ENCODE assay signal across 2 cellular contexts in the genomic region with DNA sequence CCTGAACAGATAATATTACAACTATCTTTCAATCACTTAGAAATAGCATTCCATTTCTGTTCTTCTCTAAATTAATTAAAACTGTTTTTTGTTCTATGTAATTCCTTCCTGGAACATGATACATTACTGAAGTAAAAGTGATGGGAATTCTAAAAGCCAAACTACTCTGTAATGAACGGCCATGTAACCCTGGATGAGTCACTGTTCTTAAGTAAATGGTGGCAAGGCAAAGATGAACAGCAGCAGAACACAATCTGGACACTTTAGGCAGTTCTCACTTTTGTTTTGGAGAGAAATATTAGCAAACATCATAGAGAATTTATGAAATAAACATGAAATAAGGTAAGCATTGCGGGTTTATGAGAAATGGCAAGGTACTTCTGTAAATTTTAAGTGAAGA.
TF ChIP-seq lines count a peak whose summit lies in the region.

No MANE protein-coding gene starts in this region.

TF ChIP-seq in SK-N-SH treated with all-trans-retinoic acid at 6 μM for 48 hours, 23 proteins besides CTCF, POLR2A, EP300 and RAD21:
- TF ChIP-seq GLIS3 (CRISPR knock-in tag; IDR thresholded peaks at IDR 0.05) (no peak), PPARA (CRISPR knock-in tag; IDR thresholded peaks at IDR 0.05; ENCODE audit: borderline replicate concordance) (no peak), ISL1 (CRISPR knock-in tag; IDR thresholded peaks at IDR 0.05) (peak; percentile 77), OSR1 (CRISPR knock-in tag; IDR thresholded peaks at IDR 0.05) (no peak), CSRNP3 (CRISPR knock-in tag; IDR thresholded peaks at IDR 0.05) (no peak)

TF ChIP-seq in H1, 55 proteins besides CTCF, POLR2A, EP300 and RAD21:
- TF ChIP-seq TAF7 (optimal IDR thresholded peaks at IDR 0.05; ENCODE audit: borderline replicate concordance, low read depth, low read length) (no peak), YY1 (IDR thresholded peaks at IDR 0.05; ENCODE audit: low read depth, low read length) (no peak), TBP (IDR thresholded peaks at IDR 0.05; ENCODE audit: low read depth, low read length) (no peak), TAF1 (IDR thresholded peaks at IDR 0.05; ENCODE audit: low read depth, low read length) (no peak), GTF2F1 (IDR thresholded peaks at IDR 0.05; ENCODE audit: borderline replicate concordance, low read depth, low read length) (no peak), NANOG (IDR thresholded peaks at IDR 0.05; ENCODE audit: insufficient read depth, low read depth, low read length, poor library complexity, severe bottlenecking) (no peak), BRCA1 (IDR thresholded peaks at IDR 0.05; ENCODE audit: low read depth, low read length) (no peak), SAP30 (IDR thresholded peaks at IDR 0.05; ENCODE audit: insufficient read depth, insufficient replicate concordance, low read length) (no peak), SP1 (IDR thresholded peaks at IDR 0.05; ENCODE audit: low read depth, low read length) (no peak), JUND (IDR thresholded peaks at IDR 0.05; ENCODE audit: low read length) (no peak), KDM5A (IDR thresholded peaks at IDR 0.05; ENCODE audit: low read length) (no peak), MAX (IDR thresholded peaks at IDR 0.05) (no peak), CTBP2 (IDR thresholded peaks at IDR 0.05; ENCODE audit: borderline replicate concordance, insufficient read depth, insufficient read length, low read length) (no peak), MAFK (IDR thresholded peaks at IDR 0.05; ENCODE audit: low read depth, low read length) (no peak), FOSL1 (IDR thresholded peaks at IDR 0.05; ENCODE audit: insufficient read depth, low read depth, low read length) (no peak), RFX5 (IDR thresholded peaks at IDR 0.05; ENCODE audit: borderline replicate concordance, low read depth, low read length) (no peak), HDAC2 (IDR thresholded peaks at IDR 0.05; ENCODE audit: borderline replicate concordance in 1 of 2, low read depth in 2 of 2, low read length in 2 of 2) (no peak), CEBPB (IDR thresholded peaks at IDR 0.05; ENCODE audit: low read depth, low read length) (no peak)
- TF ChIP-seq, protein P1, sequence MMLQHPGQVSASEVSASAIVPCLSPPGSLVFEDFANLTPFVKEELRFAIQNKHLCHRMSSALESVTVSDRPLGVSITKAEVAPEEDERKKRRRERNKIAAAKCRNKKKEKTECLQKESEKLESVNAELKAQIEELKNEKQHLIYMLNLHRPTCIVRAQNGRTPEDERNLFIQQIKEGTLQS (IDR thresholded peaks at IDR 0.05; ENCODE audit: insufficient read depth, low read depth, low read length): no peak
